In genomic region chr1:7009741-7010525, GRCh38 we compare ENCODE assay signal across 22 cellular contexts.
"Had no signal": no experiment of that assay in that cellular context is flagged by ENCODE, and none has a peak within 500 bp of the region (broad histone marks: within the 10 kb centered on the region; RNA-seq: fewer than 3 reads in every experiment).

No MANE protein-coding gene starts in this region.

- H3K9me3 ChIP-seq: gastroesophageal sphincter, heart left ventricle, pancreas, sigmoid colon, testis, tibial artery had no signal

- H3K27me3 ChIP-seq: gastroesophageal sphincter, heart left ventricle, hepatocyte, pancreas, sigmoid colon, testis, tibial artery had no signal

- H3K4me1 ChIP-seq: sigmoid colon had no signal

- H3K4me3 ChIP-seq: gastroesophageal sphincter, heart left ventricle, hepatocyte, lung, pancreas, sigmoid colon, testis, tibial artery had no signal

- H2AFZ ChIP-seq: hepatocyte had no signal

- DNase-seq: central memory CD4-positive, alpha-beta T cell; effector memory CD4-positive, alpha-beta T cell; heart left ventricle; left colon; left ventricle myocardium superior; natural killer cell; sigmoid colon; stimulated activated CD4-positive, alpha-beta T cell treated with anti-CD3 and anti-CD28 coated beads, Interleukin-2, amount 100 ng/mL, for 24 hours; stimulated activated CD4-positive, alpha-beta T cell treated with anti-CD3 and anti-CD28 coated beads, Interleukin-4, amount 100 ng/mL, for 24 hours; stimulated activated naive CD8-positive, alpha-beta T cell treated with anti-CD3 and anti-CD28 coated beads, Interleukin-15, Interleukin-2, amounts not matched to agents 100 U/mL and 50 U/mL, for 24 hours; substantia nigra; testis; tibial artery had no signal

- H3K4me3 Mint-ChIP-seq: dendritic cell treated with granulocyte-macrophage colony-stimulating factor and Interleukin-4, amounts not matched to agents 40 ng/mL and 50 ng/mL, for 4 days; memory B cell; natural killer cell; stimulated activated memory B cell treated with anti-CD40 and anti-IgM and Interleukin-4, amounts not matched to agents 10 μg/mL and 1 μg/mL and 100 μg/mL, for 72 hours; type B pancreatic cell had no signal

- H3K27me3 Mint-ChIP-seq: dendritic cell treated with granulocyte-macrophage colony-stimulating factor and Interleukin-4, amounts not matched to agents 40 ng/mL and 50 ng/mL, for 4 days had no signal

- H3K27ac Mint-ChIP-seq: dendritic cell treated with granulocyte-macrophage colony-stimulating factor and Interleukin-4, amounts not matched to agents 40 ng/mL and 50 ng/mL, for 4 days; memory B cell; natural killer cell; progenitor cell of endocrine pancreas; stimulated activated memory B cell treated with anti-CD40 and anti-IgM and Interleukin-4, amounts not matched to agents 10 μg/mL and 1 μg/mL and 100 μg/mL, for 72 hours; type B pancreatic cell had no signal

- H3K4me2 ChIP-seq: hepatocyte had no signal

- ATAC-seq: gastroesophageal sphincter; heart left ventricle; left colon; left ventricle myocardium superior; natural killer cell; stimulated activated memory B cell treated with anti-CD40 and anti-IgM and Interleukin-4, amounts not matched to agents 10 μg/mL and 1 μg/mL and 100 μg/mL, for 72 hours; stimulated activated naive CD8-positive, alpha-beta T cell treated with anti-CD3 and anti-CD28 coated beads, Interleukin-15, Interleukin-2, amounts not matched to agents 100 U/mL and 50 U/mL, for 24 hours had no signal

- H3K79me2 ChIP-seq: hepatocyte had no signal

- H3K36me3 Mint-ChIP-seq: memory B cell; natural killer cell; stimulated activated memory B cell treated with anti-CD40 and anti-IgM and Interleukin-4, amounts not matched to agents 10 μg/mL and 1 μg/mL and 100 μg/mL, for 72 hours; type B pancreatic cell had no signal

- H3K27ac ChIP-seq: gastroesophageal sphincter, heart left ventricle, hepatocyte, sigmoid colon, testis, tibial artery had no signal

- H3K4me1 Mint-ChIP-seq: memory B cell; natural killer cell; stimulated activated memory B cell treated with anti-CD40 and anti-IgM and Interleukin-4, amounts not matched to agents 10 μg/mL and 1 μg/mL and 100 μg/mL, for 72 hours had no signal

- H3K36me3 ChIP-seq: gastroesophageal sphincter, heart left ventricle, pancreas, sigmoid colon, tibial artery had no signal

- H3K9me3 Mint-ChIP-seq: dendritic cell treated with granulocyte-macrophage colony-stimulating factor and Interleukin-4, amounts not matched to agents 40 ng/mL and 50 ng/mL, for 4 days; memory B cell; natural killer cell; stimulated activated memory B cell treated with anti-CD40 and anti-IgM and Interleukin-4, amounts not matched to agents 10 μg/mL and 1 μg/mL and 100 μg/mL, for 72 hours; type B pancreatic cell had no signal
